Comparison of ENCODE assay signal across 26 cellular contexts in genomic region chr4:138759508-138759907, GRCh38.
"Had no signal": no experiment of that assay in that cellular context is flagged by ENCODE, and none has a peak within 500 bp of the region (broad histone marks: within the 10 kb centered on the region; RNA-seq: fewer than 3 reads in every experiment).

No MANE protein-coding gene starts in this region.

- H3K27ac ChIP-seq: coronary artery, esophagus squamous epithelium, heart right ventricle, lower lobe of right lung, prostate gland, right atrium auricular region, sigmoid colon, stomach, tibial artery, upper lobe of left lung had no signal

- H3K36me3 ChIP-seq: esophagus squamous epithelium, heart right ventricle, lower lobe of right lung, prostate gland, right atrium auricular region, sigmoid colon, stomach, tibial artery, upper lobe of left lung had no signal

- H3K4me1 ChIP-seq: esophagus squamous epithelium, heart right ventricle, lower lobe of right lung, prostate gland, right atrium auricular region, sigmoid colon, stomach, tibial artery, upper lobe of left lung had no signal

- H3K36me3 Mint-ChIP-seq: natural killer cell; stimulated activated effector memory CD8-positive, alpha-beta T cell treated with anti-CD3 and anti-CD28 coated beads, Interleukin-12 subunit alpha, Interleukin-12 subunit beta, amount 100 ng/mL, for 72 hours had no signal

- H3K4me3 ChIP-seq: coronary artery, esophagus squamous epithelium, heart right ventricle, lower lobe of right lung, prostate gland, right atrium auricular region, sigmoid colon, stomach, tibial artery, upper lobe of left lung had no signal

- H3K9me3 ChIP-seq: esophagus squamous epithelium, lower lobe of right lung, prostate gland, right atrium auricular region, sigmoid colon, tibial artery, upper lobe of left lung had no signal

- FAIRE-seq: endometrium, keratinocyte, urothelium cell line had no signal

- H3K4me1 Mint-ChIP-seq: natural killer cell; neural crest cell; stimulated activated effector memory CD8-positive, alpha-beta T cell treated with anti-CD3 and anti-CD28 coated beads, Interleukin-12 subunit alpha, Interleukin-12 subunit beta, amount 100 ng/mL, for 72 hours had no signal

- H3K4me3 Mint-ChIP-seq: natural killer cell; neural crest cell; stimulated activated effector memory CD8-positive, alpha-beta T cell treated with anti-CD3 and anti-CD28 coated beads, Interleukin-12 subunit alpha, Interleukin-12 subunit beta, amount 100 ng/mL, for 72 hours had no signal

- H3K27ac Mint-ChIP-seq: natural killer cell; stimulated activated effector memory CD8-positive, alpha-beta T cell treated with anti-CD3 and anti-CD28 coated beads, Interleukin-12 subunit alpha, Interleukin-12 subunit beta, amount 100 ng/mL, for 72 hours had no signal

- H3K27me3 ChIP-seq: esophagus squamous epithelium, heart right ventricle, right atrium auricular region, sigmoid colon, stomach, tibial artery, upper lobe of left lung had no signal

- DNase-seq: dermis blood vessel endothelial cell; effector memory CD4-positive, alpha-beta T cell; erythroblast; esophagus squamous epithelium; foreskin melanocyte; glutamatergic neuron; heart right ventricle; hippocampal formation; left ventricle myocardium superior; lower lobe of right lung; natural killer cell; sigmoid colon; stimulated activated CD4-positive, alpha-beta T cell treated with anti-CD3 and anti-CD28 coated beads, Interleukin-2, amount 100 ng/mL, for 24 hours; stimulated activated CD4-positive, alpha-beta T cell treated with anti-CD3 and anti-CD28 coated beads, Interleukin-4, amount 100 ng/mL, for 24 hours; stimulated activated naive CD4-positive, alpha-beta T cell treated with Interleukin-2 at 50 U/mL for 16 hours; stomach; tibial artery; upper lobe of left lung had no signal

- ATAC-seq: heart right ventricle; left ventricle myocardium superior; lower lobe of right lung; natural killer cell; stimulated activated effector memory CD8-positive, alpha-beta T cell treated with anti-CD3 and anti-CD28 coated beads, Interleukin-12 subunit alpha, Interleukin-12 subunit beta, amount 100 ng/mL, for 72 hours had no signal
